In genomic region chr22:40065981-40066380, GRCh38 we compare ENCODE assay signal across 25 cellular contexts.
DNase-seq lines count a peak whose midpoint lies in the region; ATAC-seq, FAIRE-seq and TF ChIP-seq lines count a peak whose summit lies in the region.
"Had no signal": no experiment of that assay in that cellular context is flagged by ENCODE, and none has a peak within 500 bp of the region (broad histone marks: within the 10 kb centered on the region; RNA-seq: fewer than 3 reads in every experiment).

No MANE protein-coding gene starts in this region.

- H3K4me1 ChIP-seq in CD8-positive, alpha-beta T cell (ENCODE audit: insufficient read depth, low read length), result peaks cover 52% of the 10 kb centered on the region
- H3K4me1 ChIP-seq in naive thymus-derived CD4-positive, alpha-beta T cell (ENCODE audit: control insufficient read depth in 2 of 2, insufficient read depth in 2 of 2, low read length in 2 of 2), result peaks cover 8 to 18% of the 10 kb centered on the region in 2 donors
- peaks cover 0 to 4% (median 0%) of the 10 kb centered on the region in 3 donors for H3K4me1 ChIP-seq in pancreas

- no peak overlapping the region for H3K27ac ChIP-seq in CD8-positive, alpha-beta T cell (ENCODE audit: low read depth, low read length)
- no peak overlapping the region for H3K27ac ChIP-seq in naive thymus-derived CD4-positive, alpha-beta T cell (ENCODE audit: low read depth, low read length)
- H3K27ac ChIP-seq in pancreas, result no peak overlapping the region
- H3K27ac ChIP-seq: Peyer's patch had no signal

- H3K36me3 Mint-ChIP-seq in activated T-cell treated with anti-CD3 and anti-CD28 coated beads, Interleukin-2, amount 50 U/mL, for 72 hours (ENCODE audit: insufficient read depth in 2 of 2), result no peaks in the 10 kb centered on the region
- H3K36me3 Mint-ChIP-seq in activated T-cell treated with anti-CD3 and anti-CD28 coated beads, Interleukin-2, amount 50 U/mL, for 4 hours (ENCODE audit: insufficient read depth), result no peaks in the 10 kb centered on the region
- no peaks in the 10 kb centered on the region for H3K36me3 Mint-ChIP-seq in CD8-positive, alpha-beta T cell
- peaks cover 3% of the 10 kb centered on the region for H3K36me3 Mint-ChIP-seq in activated B cell treated with CpG ODN at 0.5 μM for 24 hours (ENCODE audit: low read depth)
- H3K36me3 Mint-ChIP-seq in naive thymus-derived CD4-positive, alpha-beta T cell, result peaks cover 0 to 4% (median 2%) of the 10 kb centered on the region in 5 donors

- FAIRE-seq in pancreas (lab: Jason Lieb, UNC), result no peak
- FAIRE-seq: D721Med, H1 had no signal

- H3K9me3 ChIP-seq in CD8-positive, alpha-beta T cell (ENCODE audit: low read length), result no peaks in the 10 kb centered on the region
- no peaks in the 10 kb centered on the region for H3K9me3 ChIP-seq in naive thymus-derived CD4-positive, alpha-beta T cell (ENCODE audit: control insufficient read depth in 2 of 3, low read length in 3 of 3)
- H3K9me3 ChIP-seq in pancreas, result no peaks in the 10 kb centered on the region
- H3K9me3 ChIP-seq: Peyer's patch had no signal

- WGBS in pancreas, 2 donors, result 91 to 97% methylated on average over 3 of the region's 3 CpGs

- H3K36me3 ChIP-seq in CD8-positive, alpha-beta T cell (ENCODE audit: insufficient read depth, low read length), result no peaks in the 10 kb centered on the region
- no peaks in the 10 kb centered on the region for H3K36me3 ChIP-seq in naive thymus-derived CD4-positive, alpha-beta T cell (ENCODE audit: control insufficient read depth in 2 of 3, insufficient read depth in 3 of 3, low read length in 3 of 3)
- no peaks in the 10 kb centered on the region for H3K36me3 ChIP-seq in pancreas
- H3K36me3 ChIP-seq: Peyer's patch had no signal

- DNase-seq in activated T-cell treated with anti-CD3 and anti-CD28 coated beads, Interleukin-2, amount 50 U/mL, for 72 hours, result no peak
- no peak for DNase-seq in activated T-cell treated with anti-CD3 and anti-CD28 coated beads, Interleukin-2, amount 50 U/mL, for 4 hours
- DNase-seq in CD8-positive, alpha-beta T cell, result no peak
- DNase-seq in activated B cell treated with CpG ODN at 0.5 μM for 24 hours, result no peak
- DNase-seq in naive thymus-derived CD4-positive, alpha-beta T cell, result no peak
- no peak for DNase-seq in pancreas
- no peak for DNase-seq in NCI-H1417 treated with DMSO at 0.1 percent for 48 hours (lab: John Stamatoyannopoulos, UW)
- DNase-seq: AML-193, C1 segment of cervical spinal cord, DMS53, GDM1, Karpas-422, MV-4-11, NCI-H1105 treated with DMSO at 0.1 percent for 48 hours, NCI-H1694, NCI-H2081, NCI-H2171, NCI-H345, NCI-H524 treated with DMSO at 0.1 percent for 48 hours, NCI-H82, Peyer's patch had no signal

- H3K4me3 ChIP-seq in CD8-positive, alpha-beta T cell (ENCODE audit: low read depth, low read length), result no peak overlapping the region
- no peak overlapping the region for H3K4me3 ChIP-seq in naive thymus-derived CD4-positive, alpha-beta T cell (ENCODE audit: low read length)
- H3K4me3 ChIP-seq in pancreas, result no peak overlapping the region
- H3K4me3 ChIP-seq: Peyer's patch had no signal

- POLR2A ChIA-PET in CD8-positive, alpha-beta T cell (lab: Charles Lee), result interaction anchor here (0.9 to 1.6 kb wide), 4 partner anchors 12 to 85 kb away, joined by 3 to 4 read pairs (median 3); no protein-coding TSS in a partner anchor
- POLR2A ChIA-PET in activated B cell treated with CpG ODN at 0.5 μM for 24 hours (lab: Charles Lee), result interaction anchor here (0.6 to 3.5 kb wide), 3 partner anchors 11 to 34 kb away, joined by 3 to 15 read pairs (median 3); no protein-coding TSS in a partner anchor
- POLR2A ChIA-PET in naive thymus-derived CD4-positive, alpha-beta T cell (lab: Charles Lee), result interaction anchor here (0.6 to 1.7 kb wide), 3 partner anchors 22 to 109 kb away, joined by 3 to 4 read pairs (median 3); no protein-coding TSS in a partner anchor

- H3K4me3 Mint-ChIP-seq in activated T-cell treated with anti-CD3 and anti-CD28 coated beads, Interleukin-2, amount 50 U/mL, for 72 hours, result peak overlapping the region in 1 of 2 donors; percentile 8
- H3K4me3 Mint-ChIP-seq in activated T-cell treated with anti-CD3 and anti-CD28 coated beads, Interleukin-2, amount 50 U/mL, for 4 hours, result no peak overlapping the region
- H3K4me3 Mint-ChIP-seq in CD8-positive, alpha-beta T cell, result no peak overlapping the region
- no peak overlapping the region for H3K4me3 Mint-ChIP-seq in activated B cell treated with CpG ODN at 0.5 μM for 24 hours
- H3K4me3 Mint-ChIP-seq in naive thymus-derived CD4-positive, alpha-beta T cell, result peak overlapping the region in 7 of 10 donors; percentile 8 to 69 (median 48)

- no peaks in the 10 kb centered on the region for H3K27me3 Mint-ChIP-seq in activated T-cell treated with anti-CD3 and anti-CD28 coated beads, Interleukin-2, amount 50 U/mL, for 72 hours (ENCODE audit: low read depth)
- no peaks in the 10 kb centered on the region for H3K27me3 Mint-ChIP-seq in activated T-cell treated with anti-CD3 and anti-CD28 coated beads, Interleukin-2, amount 50 U/mL, for 4 hours (ENCODE audit: low read depth)
- no peaks in the 10 kb centered on the region for H3K27me3 Mint-ChIP-seq in CD8-positive, alpha-beta T cell (ENCODE audit: low read depth)
- no peaks in the 10 kb centered on the region for H3K27me3 Mint-ChIP-seq in activated B cell treated with CpG ODN at 0.5 μM for 24 hours
- H3K27me3 Mint-ChIP-seq in naive thymus-derived CD4-positive, alpha-beta T cell, result no peaks in the 10 kb centered on the region

- intact Hi-C loops in CD8-positive, alpha-beta T cell (cut with DNase I, micrococcal nuclease), result loop anchor here in 1 of 2 experiments (5.0 kb wide), 1 partner anchor 36 kb away; no protein-coding TSS in a partner anchor
- intact Hi-C loops in activated B cell treated with CpG ODN at 0.5 μM for 24 hours (cut with micrococcal nuclease), result no loop called here
- intact Hi-C loops in naive thymus-derived CD4-positive, alpha-beta T cell (cut with micrococcal nuclease), result no loop called here
- intact Hi-C loops in pancreas (cut with DNase I), result no loop called here

- no peak for TF ChIP-seq CTCF in CD8-positive, alpha-beta T cell (IDR thresholded peaks at IDR 0.05)
- TF ChIP-seq CTCF in activated B cell treated with CpG ODN at 0.5 μM for 24 hours (IDR thresholded peaks at IDR 0.05) (no peak), pancreas (IDR thresholded peaks at IDR 0.05) (no peak)

- CTCF ChIA-PET in CD8-positive, alpha-beta T cell (lab: Charles Lee), result interaction anchor here (1.2 to 1.6 kb wide), 3 partner anchors 22 to 282 kb away, joined by 3 to 4 read pairs (median 3); no protein-coding TSS in a partner anchor
- CTCF ChIA-PET in activated B cell treated with CpG ODN at 0.5 μM for 24 hours (lab: Charles Lee), result no interaction called here
- CTCF ChIA-PET in naive thymus-derived CD4-positive, alpha-beta T cell (lab: Charles Lee), result no interaction called here

- H3K27ac Mint-ChIP-seq in activated T-cell treated with anti-CD3 and anti-CD28 coated beads, Interleukin-2, amount 50 U/mL, for 72 hours, result peak overlapping the region; percentile 66
- H3K27ac Mint-ChIP-seq in CD8-positive, alpha-beta T cell, result peak overlapping the region; percentile 5
- peak overlapping the region; percentile 30 for H3K27ac Mint-ChIP-seq in activated B cell treated with CpG ODN at 0.5 μM for 24 hours
- peak overlapping the region in 4 of 9 donors; percentile 33 to 54 (median 48) for H3K27ac Mint-ChIP-seq in naive thymus-derived CD4-positive, alpha-beta T cell

- H3K27me3 ChIP-seq in CD8-positive, alpha-beta T cell (ENCODE audit: insufficient read depth, low read length), result no peaks in the 10 kb centered on the region
- H3K27me3 ChIP-seq in naive thymus-derived CD4-positive, alpha-beta T cell (ENCODE audit: control insufficient read depth in 2 of 2, insufficient read depth in 2 of 2, low read length in 2 of 2), result no peaks in the 10 kb centered on the region
- H3K27me3 ChIP-seq in pancreas, result no peaks in the 10 kb centered on the region
- H3K27me3 ChIP-seq: Peyer's patch had no signal

- no peak for ATAC-seq in activated T-cell treated with anti-CD3 and anti-CD28 coated beads, Interleukin-2, amount 50 U/mL, for 72 hours (replicated peaks in 1 of 2)
- ATAC-seq in activated T-cell treated with anti-CD3 and anti-CD28 coated beads, Interleukin-2, amount 50 U/mL, for 4 hours, result no peak
- ATAC-seq in CD8-positive, alpha-beta T cell, result no peak
- no peak for ATAC-seq in activated B cell treated with CpG ODN at 0.5 μM for 24 hours (ENCODE audit: low read depth)
- no peak for ATAC-seq in naive thymus-derived CD4-positive, alpha-beta T cell
- ATAC-seq in pancreas, result no peak
- ATAC-seq in HG03432 (IDR thresholded peaks at IDR 0.05; ENCODE audit: unreplicated experiment), result no peak
- ATAC-seq: HCT116 had no signal

- H3K4me1 Mint-ChIP-seq in activated T-cell treated with anti-CD3 and anti-CD28 coated beads, Interleukin-2, amount 50 U/mL, for 72 hours (ENCODE audit: low read depth), result peaks cover 76% of the 10 kb centered on the region
- peaks cover 65% of the 10 kb centered on the region for H3K4me1 Mint-ChIP-seq in activated T-cell treated with anti-CD3 and anti-CD28 coated beads, Interleukin-2, amount 50 U/mL, for 4 hours (ENCODE audit: low read depth)
- H3K4me1 Mint-ChIP-seq in CD8-positive, alpha-beta T cell (ENCODE audit: low read depth), result peaks cover 76% of the 10 kb centered on the region
- peaks cover 67% of the 10 kb centered on the region for H3K4me1 Mint-ChIP-seq in activated B cell treated with CpG ODN at 0.5 μM for 24 hours
- peaks cover 11 to 91% (median 70%) of the 10 kb centered on the region in 7 donors for H3K4me1 Mint-ChIP-seq in naive thymus-derived CD4-positive, alpha-beta T cell

- no peaks in the 10 kb centered on the region for H3K9me3 Mint-ChIP-seq in activated T-cell treated with anti-CD3 and anti-CD28 coated beads, Interleukin-2, amount 50 U/mL, for 72 hours
- H3K9me3 Mint-ChIP-seq in activated T-cell treated with anti-CD3 and anti-CD28 coated beads, Interleukin-2, amount 50 U/mL, for 4 hours, result no peaks in the 10 kb centered on the region
- H3K9me3 Mint-ChIP-seq in CD8-positive, alpha-beta T cell, result no peaks in the 10 kb centered on the region
- no peaks in the 10 kb centered on the region for H3K9me3 Mint-ChIP-seq in activated B cell treated with CpG ODN at 0.5 μM for 24 hours
- H3K9me3 Mint-ChIP-seq in naive thymus-derived CD4-positive, alpha-beta T cell, result no peaks in the 10 kb centered on the region

Comparison
In these comparisons a context has a peak if more than half of its experiments do, and no peak if none do; other contexts are left out.
1. H3K4me3 Mint-ChIP-seq: peak in naive thymus-derived CD4-positive, alpha-beta T cell (7 of 10); none in activated T-cell treated with anti-CD3 and anti-CD28 coated beads, Interleukin-2, amount 50 U/mL, for 4 hours (single experiment), CD8-positive, alpha-beta T cell (single experiment) and activated B cell treated with CpG ODN at 0.5 μM for 24 hours (single experiment).